In genomic region chr19:48961673-48962028, GRCh38 we compare ENCODE assay signal across 10 cellular contexts. TPM values are rescaled to one million over a fixed set of nuclear protein-coding genes. Genes with fewer than 3 reads are reported as not detected.
DNase-seq lines count a peak whose midpoint lies in the region; ATAC-seq and TF ChIP-seq lines count a peak whose summit lies in the region.
"Had no signal": no experiment of that assay in that cellular context is flagged by ENCODE, and none has a peak within 500 bp of the region (broad histone marks: within the 10 kb centered on the region; RNA-seq: fewer than 3 reads in every experiment).

No MANE protein-coding gene starts in this region.

- H3K27me3 ChIP-seq in CD8-positive, alpha-beta T cell (ENCODE audit: insufficient read depth, low read length), result no peaks in the 10 kb centered on the region
- no peaks in the 10 kb centered on the region for H3K27me3 ChIP-seq in PC-9 (ENCODE audit: insufficient read depth, low read depth)
- no peaks in the 10 kb centered on the region for H3K27me3 ChIP-seq in psoas muscle (ENCODE audit: insufficient read depth in 3 of 3, low read length in 2 of 3)
- H3K27me3 ChIP-seq: brain microvascular endothelial cell had no signal

- H3K9me3 Mint-ChIP-seq in CD8-positive, alpha-beta T cell, result no peaks in the 10 kb centered on the region
- H3K9me3 Mint-ChIP-seq in endothelial cell (ENCODE audit: unreplicated experiment), result no peaks in the 10 kb centered on the region

- peaks cover 68% of the 10 kb centered on the region for H3K4me1 Mint-ChIP-seq in CD8-positive, alpha-beta T cell (ENCODE audit: low read depth)
- peaks cover 54% of the 10 kb centered on the region for H3K4me1 Mint-ChIP-seq in endothelial cell (ENCODE audit: unreplicated experiment)

- H3F3A ChIP-seq in PC-9 (ENCODE audit: insufficient read depth, low read depth), result peaks cover 73% of the 10 kb centered on the region

- H3K27me3 Mint-ChIP-seq in CD8-positive, alpha-beta T cell (ENCODE audit: low read depth), result no peaks in the 10 kb centered on the region
- H3K27me3 Mint-ChIP-seq in endothelial cell (ENCODE audit: unreplicated experiment), result peaks cover 21% of the 10 kb centered on the region

- intact Hi-C loops in CD8-positive, alpha-beta T cell (cut with DNase I, micrococcal nuclease), result loop anchor here in 1 of 2 experiments (10.0 kb wide), 1 partner anchor 317 kb away; the partner anchor contains the start of gene CA11
- intact Hi-C loops in PC-9 (cut with micrococcal nuclease; ENCODE audit: unreplicated experiment), result loop anchor here (1.0 to 10.0 kb wide), 3 partner anchors 86 to 477 kb away; partner anchors contain the start of gene HSD17B14
- intact Hi-C loops in psoas muscle (cut with DNase I), result loop anchor here (5.0 to 10.0 kb wide), 2 partner anchors 84 to 327 kb away; partner anchors contain the start of gene DBP (in 1 of the 2)

- no peaks in the 10 kb centered on the region for H3K9me2 ChIP-seq in PC-9 (ENCODE audit: insufficient read depth)

- H3K9me3 ChIP-seq in CD8-positive, alpha-beta T cell (ENCODE audit: low read length), result no peaks in the 10 kb centered on the region
- H3K9me3 ChIP-seq in PC-9 (ENCODE audit: insufficient read depth, low read depth) (no peaks in the 10 kb centered on the region), psoas muscle (no peaks in the 10 kb centered on the region)

- peak overlapping the region; percentile 96 for H3K4me2 ChIP-seq in PC-9

- H3K79me2 ChIP-seq in PC-9 (ENCODE audit: low read depth), result peaks cover 25% of the 10 kb centered on the region

- H3K4me3 ChIP-seq in CD8-positive, alpha-beta T cell (ENCODE audit: low read depth, low read length), result no peak overlapping the region
- H3K4me3 ChIP-seq in PC-9 (no peak overlapping the region; the same call in 1 of the 2 replicates), psoas muscle (no peak overlapping the region)

- no peak overlapping the region for H3K27ac ChIP-seq in CD8-positive, alpha-beta T cell (ENCODE audit: low read depth, low read length)
- H3K27ac ChIP-seq in PC-9, result peak overlapping the region; percentile 95
- H3K27ac ChIP-seq in psoas muscle, result peak overlapping the region; percentile 89

- ATAC-seq in CD8-positive, alpha-beta T cell, result no peak
- no peak for ATAC-seq in psoas muscle

- no TSS peak for BruUV-seq in PC-9 (replicated peaks; lab: Mats Ljungman, UMichigan)

- H3K36me3 Mint-ChIP-seq in CD8-positive, alpha-beta T cell, result peaks cover 31% of the 10 kb centered on the region
- H3K36me3 Mint-ChIP-seq in endothelial cell (ENCODE audit: low read depth, unreplicated experiment), result peaks cover 30% of the 10 kb centered on the region

- H3K4me3 Mint-ChIP-seq in CD8-positive, alpha-beta T cell, result no peak overlapping the region
- peak overlapping the region; percentile 56 for H3K4me3 Mint-ChIP-seq in endothelial cell (ENCODE audit: unreplicated experiment)

- H3K27ac Mint-ChIP-seq in CD8-positive, alpha-beta T cell, result peak overlapping the region; percentile 85
- H3K27ac Mint-ChIP-seq in endothelial cell (ENCODE audit: unreplicated experiment), result peak overlapping the region; percentile 64

- H4K20me1 ChIP-seq in PC-9 (ENCODE audit: insufficient read depth), result peaks cover 12% of the 10 kb centered on the region

- POLR2A ChIA-PET in CD8-positive, alpha-beta T cell (lab: Charles Lee), result interaction anchor here (1.0 to 1.5 kb wide), 3 partner anchors 9 to 60 kb away, joined by 3 to 9 read pairs (median 4); partner anchors contain the start of genes GYS1 and RUVBL2
- POLR2A ChIA-PET in PC-9 (lab: Charles Lee; ENCODE audit: unreplicated experiment), result interaction anchor here (0.6 to 1.1 kb wide), 2 partner anchors 21 to 61 kb away, joined by 5 to 26 read pairs; partner anchors contain the start of gene NUCB1

- DNase-seq in CD8-positive, alpha-beta T cell, result no peak
- DNase-seq in PC-9, result peak in 1 of 2 experiments; percentile 9
- DNase-seq in endothelial cell (ENCODE audit: low spot score), result no peak
- DNase-seq in psoas muscle, result no peak
- no peak for DNase-seq in NCI-H2107 (lab: John Stamatoyannopoulos, UW)
- no peak for DNase-seq in pons (ENCODE audit: low spot score)
- no peak for DNase-seq in SK-N-DZ (ENCODE audit: low spot score)
- no peak for DNase-seq in H4 (ENCODE audit: low spot score)
- DNase-seq: brain microvascular endothelial cell, NCI-H1694 had no signal

- CTCF ChIA-PET in CD8-positive, alpha-beta T cell (lab: Charles Lee), result interaction anchor here (0.6 to 1.5 kb wide), 3 partner anchors 9 to 719 kb away, joined by 3 to 13 read pairs (median 6); no protein-coding TSS in a partner anchor
- CTCF ChIA-PET in PC-9 (lab: Charles Lee), result no interaction called here

- no peak for TF ChIP-seq CTCF in CD8-positive, alpha-beta T cell (IDR thresholded peaks at IDR 0.05)
- TF ChIP-seq CTCF in PC-9 (conservative IDR thresholded peaks at IDR 0.05) (no peak), endothelial cell (IDR thresholded peaks at IDR 0.05; ENCODE audit: unreplicated experiment) (no peak), psoas muscle (IDR thresholded peaks at IDR 0.05) (no peak)

- WGBS in psoas muscle, 3 donors, result 82 to 86% (median 85%) methylated on average over 12 of the region's 12 CpGs

- no peak overlapping the region for H2AFZ ChIP-seq in PC-9

- H3K4me1 ChIP-seq in CD8-positive, alpha-beta T cell (ENCODE audit: insufficient read depth, low read length), result peaks cover 51% of the 10 kb centered on the region
- H3K4me1 ChIP-seq in PC-9 (replicated peaks; ENCODE audit: insufficient read depth) (peaks cover 27% of the 10 kb centered on the region), psoas muscle (peaks cover 20% of the 10 kb centered on the region)

- peaks cover 8% of the 10 kb centered on the region for H3K36me3 ChIP-seq in CD8-positive, alpha-beta T cell (ENCODE audit: insufficient read depth, low read length)
- H3K36me3 ChIP-seq in PC-9 (ENCODE audit: low read depth) (peaks cover 17% of the 10 kb centered on the region), psoas muscle (ENCODE audit: insufficient read depth in 1 of 2, low read depth in 1 of 2) (peaks cover 0 to 16% of the 10 kb centered on the region in 2 donors)

RNA-seq across cellular contexts. Expression of gene FTL, which starts 3.5 kb away (rescaled TPM):
- total RNA-seq in CD8-positive, alpha-beta T cell, result 100 to 1,000 TPM; 665 to 668 TPM
- 3,402 and 3,822 TPM in 2 replicates for total RNA-seq in PC-9 (2021)
- total RNA-seq in endothelial cell (ENCODE audit: unreplicated experiment), result 1,109 TPM
- total RNA-seq in psoas muscle, result 1,000 to 10,000 TPM in 3 of 4 donors, 100 to 1,000 TPM in 1; 802 to 2,269 (median 1,158) TPM
- 1,000 to 10,000 TPM; 1,296 to 1,753 (median 1,467) TPM for polyA plus RNA-seq in psoas muscle
- polyA plus RNA-seq in SK-N-DZ (2014; cell fraction: cytosol; rRNA removed), result 980 and 1,050 TPM in 2 replicates
- polyA plus RNA-seq in SK-N-DZ (2014; cell fraction: nucleus; rRNA removed), result 626 and 695 TPM in 2 replicates
- total RNA-seq in H4 (2014; rRNA removed; shearing (Covaris generic)), result 22,782 and 25,960 TPM in 2 replicates

RNA-seq across cellular contexts. Expression of gene BAX, which starts 7.0 kb away (rescaled TPM):
- 10 to 100 TPM; 55.7 to 57.4 TPM for total RNA-seq in CD8-positive, alpha-beta T cell
- total RNA-seq in PC-9 (2021) (140 and 198 TPM in 2 replicates), endothelial cell (ENCODE audit: unreplicated experiment) (286 TPM), psoas muscle (10 to 100 TPM; 16.8 to 24.4 (median 22.0) TPM)
- 10 to 100 TPM; 20.7 to 66.1 (median 35.6) TPM for polyA plus RNA-seq in psoas muscle
- 50.4 and 59.5 TPM in 2 replicates for polyA plus RNA-seq in SK-N-DZ (2014; cell fraction: cytosol; rRNA removed)
- 33.0 and 50.3 TPM in 2 replicates for polyA plus RNA-seq in SK-N-DZ (2014; cell fraction: nucleus; rRNA removed)
- 132 and 135 TPM in 2 replicates for total RNA-seq in H4 (2014; rRNA removed; shearing (Covaris generic))

RNA-seq across cellular contexts. Expression of gene DHDH, which starts 28.2 kb away (rescaled TPM):
- total RNA-seq in CD8-positive, alpha-beta T cell, result 1 to 10 TPM in 1 of 2 experiments, under 1 TPM in 1; 0.68 to 1.0 TPM
- total RNA-seq in PC-9 (2021) (2.0 and 2.4 TPM in 2 replicates), endothelial cell (ENCODE audit: unreplicated experiment) (1.0 TPM), psoas muscle (under 1 TPM in 1 of 4 donors, not detected in 3; 0.21 TPM)
- under 1 TPM in 1 of 3 donors, not detected in 2; 0.14 TPM for polyA plus RNA-seq in psoas muscle
- polyA plus RNA-seq in SK-N-DZ (2014; cell fraction: cytosol; rRNA removed), result not detected in 2 replicates
- not detected in 2 replicates for polyA plus RNA-seq in SK-N-DZ (2014; cell fraction: nucleus; rRNA removed)
- total RNA-seq in H4 (2014; rRNA removed; shearing (Covaris generic)), result 0.27 TPM in 1 of 2 replicates, not detected in the other

RNA-seq across cellular contexts. Expression of gene GYS1, which starts 31.5 kb away (rescaled TPM):
- total RNA-seq in CD8-positive, alpha-beta T cell, result 10 to 100 TPM in 1 of 2 experiments, 1 to 10 TPM in 1; 9.5 to 11.9 TPM
- 47.5 and 54.2 TPM in 2 replicates for total RNA-seq in PC-9 (2021)
- total RNA-seq in endothelial cell (ENCODE audit: unreplicated experiment), result 45.7 TPM
- total RNA-seq in psoas muscle, result 100 to 1,000 TPM; 147 to 331 (median 238) TPM
- 10 to 100 TPM; 30.9 to 61.3 (median 58.9) TPM for polyA plus RNA-seq in psoas muscle
- polyA plus RNA-seq in SK-N-DZ (2014; cell fraction: cytosol; rRNA removed), result 10.2 and 10.3 TPM in 2 replicates
- polyA plus RNA-seq in SK-N-DZ (2014; cell fraction: nucleus; rRNA removed), result 6.2 and 6.5 TPM in 2 replicates
- total RNA-seq in H4 (2014; rRNA removed; shearing (Covaris generic)), result 31.7 and 31.9 TPM in 2 replicates

RNA-seq across cellular contexts. Expression of gene RUVBL2, which starts 32.0 kb away (rescaled TPM):
- total RNA-seq in CD8-positive, alpha-beta T cell, result 10 to 100 TPM; 10.5 to 11.5 TPM
- total RNA-seq in PC-9 (2021) (175 and 179 TPM in 2 replicates), endothelial cell (ENCODE audit: unreplicated experiment) (80.6 TPM), psoas muscle (10 to 100 TPM; 61.1 to 87.4 (median 81.8) TPM)
- polyA plus RNA-seq in psoas muscle, result 10 to 100 TPM; 62.7 to 76.5 (median 69.5) TPM
- 174 and 178 TPM in 2 replicates for polyA plus RNA-seq in SK-N-DZ (2014; cell fraction: cytosol; rRNA removed)
- polyA plus RNA-seq in SK-N-DZ (2014; cell fraction: nucleus; rRNA removed), result 150 and 173 TPM in 2 replicates
- total RNA-seq in H4 (2014; rRNA removed; shearing (Covaris generic)), result 353 and 374 TPM in 2 replicates
